In genomic region chr3:43523454-43524053, GRCh38 we compare ENCODE assay signal across 1 cellular context.
TF ChIP-seq lines count a peak whose summit lies in the region.

No MANE protein-coding gene starts in this region.

TF ChIP-seq in K562, 482 proteins besides CTCF, POLR2A, EP300 and RAD21 (continued from another document and continues in another):
- TF ChIP-seq FIP1L1 (IDR thresholded peaks at IDR 0.05; ENCODE audit: low read depth, low read length, poor library complexity, severe bottlenecking), result no peak
- TF ChIP-seq EZH2 (IDR thresholded peaks at IDR 0.05; ENCODE audit: borderline replicate concordance, low read depth, low read length), result no peak
- TF ChIP-seq NEUROD1 (IDR thresholded peaks at IDR 0.05; ENCODE audit: borderline replicate concordance, low read depth, low read length, partially characterized antibody), result peak; percentile 47
- no peak for TF ChIP-seq CAMTA2 (CRISPR knock-in tag; conservative IDR thresholded peaks at IDR 0.05)
- no peak for TF ChIP-seq ADNP (tag; IDR thresholded peaks at IDR 0.05)
- TF ChIP-seq C11orf30 (IDR thresholded peaks at IDR 0.05; ENCODE audit: low read depth), result no peak
- no peak for TF ChIP-seq ZNF57 (CRISPR knock-in tag; IDR thresholded peaks at IDR 0.05)
- TF ChIP-seq ZNF76 (CRISPR knock-in tag; IDR thresholded peaks at IDR 0.05; ENCODE audit: borderline replicate concordance), result no peak
- TF ChIP-seq BDP1 (IDR thresholded peaks at IDR 0.05; ENCODE audit: insufficient read depth, insufficient read length), result no peak
- TF ChIP-seq TEAD1 (CRISPR knock-in tag; IDR thresholded peaks at IDR 0.05), result no peak
- TF ChIP-seq ETS1 (conservative IDR thresholded peaks at IDR 0.05; ENCODE audit: control insufficient read depth, low read depth, low read length), result no peak
- no peak for TF ChIP-seq ASH1L (IDR thresholded peaks at IDR 0.05; ENCODE audit: borderline replicate concordance, low read depth, partially characterized antibody)
- TF ChIP-seq NR2C1 (IDR thresholded peaks at IDR 0.05), result no peak
- TF ChIP-seq NR2C1 (tag; IDR thresholded peaks at IDR 0.05), result 0 out of 2 replicates have a peak, but pooled peaks have one; percentile 52
- TF ChIP-seq ZNF146 (CRISPR knock-in tag; IDR thresholded peaks at IDR 0.05; ENCODE audit: unreplicated experiment), result no peak
- TF ChIP-seq ZNF445 (CRISPR knock-in tag; IDR thresholded peaks at IDR 0.05; ENCODE audit: low read depth), result no peak
- no peak for TF ChIP-seq ZNF384 (IDR thresholded peaks at IDR 0.05; ENCODE audit: low read depth, low read length)
- no peak for TF ChIP-seq ELF1 (tag; IDR thresholded peaks at IDR 0.05)
- TF ChIP-seq THRB (CRISPR knock-in tag; conservative IDR thresholded peaks at IDR 0.05), result 0 out of 2 replicates have a peak, but pooled peaks have one; percentile 46
- no peak for TF ChIP-seq PCBP2 (IDR thresholded peaks at IDR 0.05; ENCODE audit: low read depth, low read length, poor library complexity, severe bottlenecking)
- TF ChIP-seq BCL6 (CRISPR knock-in tag; IDR thresholded peaks at IDR 0.05), result no peak
- no peak for TF ChIP-seq ZNF121 (CRISPR knock-in tag; conservative IDR thresholded peaks at IDR 0.05)
- TF ChIP-seq KLF6 (CRISPR knock-in tag; IDR thresholded peaks at IDR 0.05; ENCODE audit: borderline replicate concordance), result no peak
- no peak for TF ChIP-seq SP1 (CRISPR knock-in tag; IDR thresholded peaks at IDR 0.05)
- no peak for TF ChIP-seq CBX1 (IDR thresholded peaks at IDR 0.05; ENCODE audit: low read depth)
- TF ChIP-seq AFF1 (IDR thresholded peaks at IDR 0.05; ENCODE audit: low read depth in 1 of 2, partially characterized antibody in 2 of 2), result peak in 1 of 2 experiments; percentile 25
- no peak for TF ChIP-seq RERE (CRISPR knock-in tag; IDR thresholded peaks at IDR 0.05; ENCODE audit: borderline replicate concordance)
- TF ChIP-seq PTRF (tag; IDR thresholded peaks at IDR 0.05), result no peak
- no peak for TF ChIP-seq HLTF (IDR thresholded peaks at IDR 0.05)
- TF ChIP-seq MTA2 (IDR thresholded peaks at IDR 0.05; ENCODE audit: low read depth), result no peak
- peak; percentile 57; the same call in 1 of the 2 replicates for TF ChIP-seq FOSL1 (tag; conservative IDR thresholded peaks at IDR 0.05)
- TF ChIP-seq SMARCA5 (IDR thresholded peaks at IDR 0.05), result no peak
- TF ChIP-seq JUND (IDR thresholded peaks at IDR 0.05; ENCODE audit: borderline replicate concordance, low read depth, low read length), result peak; percentile 90
- TF ChIP-seq JUND (tag; IDR thresholded peaks at IDR 0.05; ENCODE audit: borderline replicate concordance, low read depth, low read length), result peak; percentile 82
- TF ChIP-seq NFE2L1 (tag; IDR thresholded peaks at IDR 0.05; ENCODE audit: borderline replicate concordance, low read depth), result no peak
- TF ChIP-seq MLLT1 (IDR thresholded peaks at IDR 0.05), result peak in 1 of 2 experiments; percentile 55; a peak in 1 of 4 replicates
- TF ChIP-seq ARHGAP35 (IDR thresholded peaks at IDR 0.05; ENCODE audit: partially characterized antibody), result no peak
- 0 out of 2 replicates have a peak, but pooled peaks have one; percentile 29 for TF ChIP-seq SMAD4 (CRISPR knock-in tag; conservative IDR thresholded peaks at IDR 0.05)
- peak; percentile 59; the same call in 1 of the 2 replicates for TF ChIP-seq CTBP1 (IDR thresholded peaks at IDR 0.05; ENCODE audit: borderline replicate concordance)
- peak; percentile 31; the same call in 1 of the 2 replicates for TF ChIP-seq SPI1 (IDR thresholded peaks at IDR 0.05; ENCODE audit: borderline replicate concordance, low read depth, low read length)
- TF ChIP-seq RBM14 (IDR thresholded peaks at IDR 0.05; ENCODE audit: borderline replicate concordance, insufficient read depth, low read depth, low read length), result no peak
- no peak for TF ChIP-seq TFAM (CRISPR knock-in tag; conservative IDR thresholded peaks at IDR 0.05)
- TF ChIP-seq NFIX (CRISPR knock-in tag; IDR thresholded peaks at IDR 0.05; ENCODE audit: low read depth), result no peak
- no peak for TF ChIP-seq ZC3H11A (IDR thresholded peaks at IDR 0.05; ENCODE audit: low read depth, low read length)
- no peak for TF ChIP-seq ZNF778 (CRISPR knock-in tag; IDR thresholded peaks at IDR 0.05)
- no peak; a peak in 1 of 4 replicates for TF ChIP-seq ZNF639 (CRISPR knock-in tag; conservative IDR thresholded peaks at IDR 0.05 in 1 of 2, IDR thresholded peaks at IDR 0.05 in 1 of 2)
- no peak for TF ChIP-seq IRF1 (CRISPR knock-in tag; IDR thresholded peaks at IDR 0.05; ENCODE audit: borderline replicate concordance)
- TF ChIP-seq JUN (IDR thresholded peaks at IDR 0.05; ENCODE audit: borderline replicate concordance, low read depth, low read length), result peak; percentile 98
- 0 out of 2 replicates have a peak, but pooled peaks have one; percentile 31 for TF ChIP-seq JUN (CRISPR knock-in tag; IDR thresholded peaks at IDR 0.05; ENCODE audit: borderline replicate concordance)
- TF ChIP-seq ELF4 (CRISPR knock-in tag; IDR thresholded peaks at IDR 0.05), result 0 out of 2 replicates have a peak, but pooled peaks have one; percentile 30
- TF ChIP-seq HIVEP1 (CRISPR knock-in tag; IDR thresholded peaks at IDR 0.05), result no peak
- peak; percentile 57; the same call in 1 of the 2 replicates for TF ChIP-seq CREM (IDR thresholded peaks at IDR 0.05; ENCODE audit: low read depth)
- TF ChIP-seq CHCHD3 (CRISPR knock-in tag; IDR thresholded peaks at IDR 0.05), result no peak
- TF ChIP-seq MYBL2 (IDR thresholded peaks at IDR 0.05; ENCODE audit: low read depth), result no peak
- TF ChIP-seq MYBL2 (CRISPR knock-in tag; IDR thresholded peaks at IDR 0.05; ENCODE audit: borderline replicate concordance), result no peak
- peak; percentile 85; the same call in 1 of the 2 replicates for TF ChIP-seq NFRKB (IDR thresholded peaks at IDR 0.05; ENCODE audit: low read depth)
